ENCODE assay signal across 15 cellular contexts in the genomic region with DNA sequence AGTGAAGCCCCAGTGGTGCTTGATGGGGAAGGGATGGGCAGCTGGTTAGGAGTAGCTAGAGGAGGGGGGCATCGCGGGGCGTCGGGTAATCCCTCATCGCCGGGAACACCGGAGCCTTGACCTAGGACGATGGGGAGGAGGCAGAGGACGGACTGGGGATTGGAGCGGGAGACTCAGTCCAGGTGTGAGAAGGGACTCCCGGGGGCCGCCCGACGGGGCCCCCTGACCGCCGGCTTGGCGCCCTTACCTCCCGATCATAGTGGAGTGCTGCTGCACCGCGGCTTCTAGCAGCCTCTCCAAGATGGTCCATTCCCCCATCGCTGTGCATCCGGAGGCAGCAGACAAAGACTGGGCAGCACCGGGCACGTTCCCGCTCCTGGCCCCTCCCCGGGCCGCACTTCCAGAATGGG. TPM values are rescaled to one million over a fixed set of nuclear protein-coding genes. Genes with fewer than 3 reads are reported as not detected.
DNase-seq lines count a peak whose midpoint lies in the region; ATAC-seq and TF ChIP-seq lines count a peak whose summit lies in the region.
"Had no signal": no experiment of that assay in that cellular context is flagged by ENCODE, and none has a peak within 500 bp of the region (broad histone marks: within the 10 kb centered on the region; RNA-seq: fewer than 3 reads in every experiment).

No MANE protein-coding gene starts in this region.

- H3K27me3 Mint-ChIP-seq in CD8-positive, alpha-beta T cell (ENCODE audit: low read depth): peaks cover 63% of the 10 kb centered on the region
- H3K27me3 Mint-ChIP-seq in endodermal cell (ENCODE audit: insufficient read depth): peaks cover 80% of the 10 kb centered on the region
- H3K27me3 Mint-ChIP-seq in neural progenitor cell (ENCODE audit: insufficient read depth, low read depth): peaks cover 43% of the 10 kb centered on the region
- H3K27me3 Mint-ChIP-seq in activated T-helper 2 cell treated with anti-CD3 and anti-CD28 coated beads, Interferon-gamma antibody, Interleukin-2, Interleukin-4, amounts not matched to agents 10 μg/mL and 5 μg/mL and 100 μg/mL, durations not matched to agents 14 hours and 24 hours and 36 hours (ENCODE audit: low read depth): peaks cover 56% of the 10 kb centered on the region

- no peak for ATAC-seq in CD8-positive, alpha-beta T cell

- H3K27me3 ChIP-seq in CD8-positive, alpha-beta T cell (ENCODE audit: insufficient read depth, low read length): peaks cover 11% of the 10 kb centered on the region
- H3K27me3 ChIP-seq in HUES48 (ENCODE audit: control insufficient read depth, insufficient read depth, low read length) (peaks cover 56% of the 10 kb centered on the region), endodermal cell (ENCODE audit: control insufficient read depth, insufficient read depth, low read length, poor library complexity, severe bottlenecking) (peaks cover 95% of the 10 kb centered on the region), neural progenitor cell (peaks cover 97% of the 10 kb centered on the region)

- H3K79me2 ChIP-seq in neural progenitor cell (ENCODE audit: low read depth): no peaks in the 10 kb centered on the region

- no peaks in the 10 kb centered on the region for H3K36me3 Mint-ChIP-seq in CD8-positive, alpha-beta T cell
- H3K36me3 Mint-ChIP-seq in endodermal cell (ENCODE audit: low read depth): no peaks in the 10 kb centered on the region
- no peaks in the 10 kb centered on the region for H3K36me3 Mint-ChIP-seq in neural progenitor cell
- H3K36me3 Mint-ChIP-seq in activated T-helper 2 cell treated with anti-CD3 and anti-CD28 coated beads, Interferon-gamma antibody, Interleukin-2, Interleukin-4, amounts not matched to agents 10 μg/mL and 5 μg/mL and 100 μg/mL, durations not matched to agents 14 hours and 24 hours and 36 hours (ENCODE audit: low read depth): no peaks in the 10 kb centered on the region
- H3K36me3 Mint-ChIP-seq: CD4-positive, CD25-positive, alpha-beta regulatory T cell had no signal

- DNase-seq in CD8-positive, alpha-beta T cell: no peak
- DNase-seq in endodermal cell (peak; percentile 62), neural progenitor cell (ENCODE audit: low spot score) (peak; percentile 23), NCI-H2171 (lab: John Stamatoyannopoulos, UW) (no peak)
- DNase-seq in stimulated activated CD4-positive, alpha-beta T cell treated with anti-CD3 and anti-CD28 coated beads, Interleukin-1b, Interleukin-23, amount 100 ng/mL, for 48 hours: no peak
- no peak for DNase-seq in activated T-helper 2 cell treated with anti-CD3 and anti-CD28 coated beads, Interferon-gamma antibody, Interleukin-2, Interleukin-4, amounts not matched to agents 10 μg/mL and 5 μg/mL and 100 μg/mL, durations not matched to agents 14 hours and 24 hours and 36 hours (ENCODE audit: low spot score)
- DNase-seq: activated CD4-positive, CD25-positive, alpha-beta regulatory T cell treated with anti-CD3 and anti-CD28 coated beads, Interleukin-2, amount 50 U/mL, for 72 hours; amniotic stem cell; dermis blood vessel endothelial cell; GF-D8; Kasumi-1 had no signal

- H3K9ac ChIP-seq in HUES48 (ENCODE audit: low read depth, low read length): no peak overlapping the region
- H3K9ac ChIP-seq in endodermal cell (ENCODE audit: extremely low read depth, low read length, poor library complexity, severe bottlenecking): no peak overlapping the region
- H3K9ac ChIP-seq in neural progenitor cell: no peak overlapping the region

- TF ChIP-seq CTCF in CD8-positive, alpha-beta T cell (IDR thresholded peaks at IDR 0.05): no peak
- TF ChIP-seq CTCF in endodermal cell (conservative IDR thresholded peaks at IDR 0.05): no peak
- TF ChIP-seq CTCF in neural progenitor cell (IDR thresholded peaks at IDR 0.05): no peak

- 7 to 15% methylated on average over 4 to 27 of the region's 27 CpGs for WGBS in endodermal cell (ENCODE audit: insufficient coverage in 1 of 2, insufficient read length in 1 of 2), 2 experiments

- H3K9me3 ChIP-seq in CD8-positive, alpha-beta T cell (ENCODE audit: low read length): no peaks in the 10 kb centered on the region
- H3K9me3 ChIP-seq in HUES48 (ENCODE audit: control insufficient read depth, insufficient read depth, low read length) (no peaks in the 10 kb centered on the region), endodermal cell (ENCODE audit: control insufficient read depth, low read length) (no peaks in the 10 kb centered on the region), neural progenitor cell (ENCODE audit: low read depth) (no peaks in the 10 kb centered on the region)

- H3K27ac Mint-ChIP-seq in CD8-positive, alpha-beta T cell: no peak overlapping the region
- H3K27ac Mint-ChIP-seq in endodermal cell (no peak overlapping the region), neural progenitor cell (no peak overlapping the region)
- no peak overlapping the region for H3K27ac Mint-ChIP-seq in activated T-helper 2 cell treated with anti-CD3 and anti-CD28 coated beads, Interferon-gamma antibody, Interleukin-2, Interleukin-4, amounts not matched to agents 10 μg/mL and 5 μg/mL and 100 μg/mL, durations not matched to agents 14 hours and 24 hours and 36 hours
- H3K27ac Mint-ChIP-seq: CD4-positive, CD25-positive, alpha-beta regulatory T cell had no signal

- peaks cover 9% of the 10 kb centered on the region for H3F3A ChIP-seq in neural progenitor cell (ENCODE audit: low read depth)

- peak overlapping the region; percentile 88 for H3K4me2 ChIP-seq in neural progenitor cell

- H3K4me1 ChIP-seq in CD8-positive, alpha-beta T cell (ENCODE audit: insufficient read depth, low read length): no peaks in the 10 kb centered on the region
- H3K4me1 ChIP-seq in HUES48 (ENCODE audit: control insufficient read depth, insufficient read depth, low read length) (peaks cover 4% of the 10 kb centered on the region; the same call in 1 of the 2 replicates), endodermal cell (ENCODE audit: control insufficient read depth, insufficient read depth, low read length) (no peaks in the 10 kb centered on the region), neural progenitor cell (peaks cover 17% of the 10 kb centered on the region)

- CTCF ChIA-PET in CD8-positive, alpha-beta T cell (lab: Charles Lee): no interaction called here

- intact Hi-C loops in CD8-positive, alpha-beta T cell (cut with DNase I, micrococcal nuclease): loop anchor here in 1 of 2 experiments (5.0 kb wide), 1 partner anchor 877 kb away; no protein-coding TSS in a partner anchor
- intact Hi-C loops in activated T-helper 2 cell treated with anti-CD3 and anti-CD28 coated beads, Interferon-gamma antibody, Interleukin-2, Interleukin-4, amounts not matched to agents 10 μg/mL and 5 μg/mL and 100 μg/mL, durations not matched to agents 14 hours and 24 hours and 36 hours (cut with micrococcal nuclease): no loop called here

- no peak overlapping the region for H3K27ac ChIP-seq in CD8-positive, alpha-beta T cell (ENCODE audit: low read depth, low read length)
- H3K27ac ChIP-seq in HUES48 (ENCODE audit: low read depth, low read length): no peak overlapping the region
- no peak overlapping the region for H3K27ac ChIP-seq in endodermal cell (ENCODE audit: low read depth, low read length)
- H3K27ac ChIP-seq in neural progenitor cell: no peak overlapping the region
- H3K27ac ChIP-seq: HL-60 had no signal

- no peak overlapping the region for H3K4me3 ChIP-seq in CD8-positive, alpha-beta T cell (ENCODE audit: low read depth, low read length)
- H3K4me3 ChIP-seq in HUES48 (ENCODE audit: low read depth, low read length) (peak overlapping the region; percentile 58), endodermal cell (ENCODE audit: low read length) (peak overlapping the region; percentile 73), neural progenitor cell (peak overlapping the region; percentile 55)

- no peaks in the 10 kb centered on the region for H3K9me3 Mint-ChIP-seq in CD8-positive, alpha-beta T cell
- no peaks in the 10 kb centered on the region for H3K9me3 Mint-ChIP-seq in endodermal cell
- H3K9me3 Mint-ChIP-seq in neural progenitor cell: peaks cover 2% of the 10 kb centered on the region
- H3K9me3 Mint-ChIP-seq in activated T-helper 2 cell treated with anti-CD3 and anti-CD28 coated beads, Interferon-gamma antibody, Interleukin-2, Interleukin-4, amounts not matched to agents 10 μg/mL and 5 μg/mL and 100 μg/mL, durations not matched to agents 14 hours and 24 hours and 36 hours: no peaks in the 10 kb centered on the region
- H3K9me3 Mint-ChIP-seq: CD4-positive, CD25-positive, alpha-beta regulatory T cell had no signal

- peak overlapping the region; percentile 18 for H3K4me3 Mint-ChIP-seq in CD8-positive, alpha-beta T cell
- peak overlapping the region; percentile 54 for H3K4me3 Mint-ChIP-seq in endodermal cell
- peak overlapping the region; percentile 77 for H3K4me3 Mint-ChIP-seq in neural progenitor cell
- H3K4me3 Mint-ChIP-seq in activated T-helper 2 cell treated with anti-CD3 and anti-CD28 coated beads, Interferon-gamma antibody, Interleukin-2, Interleukin-4, amounts not matched to agents 10 μg/mL and 5 μg/mL and 100 μg/mL, durations not matched to agents 14 hours and 24 hours and 36 hours (ENCODE audit: low read depth): no peak overlapping the region

- POLR2A ChIA-PET in CD8-positive, alpha-beta T cell (lab: Charles Lee): no interaction called here

- peaks cover 6% of the 10 kb centered on the region for H3K4me1 Mint-ChIP-seq in CD8-positive, alpha-beta T cell (ENCODE audit: low read depth)
- peaks cover 3% of the 10 kb centered on the region for H3K4me1 Mint-ChIP-seq in endodermal cell
- H3K4me1 Mint-ChIP-seq in neural progenitor cell: peaks cover 14% of the 10 kb centered on the region
- no peaks in the 10 kb centered on the region for H3K4me1 Mint-ChIP-seq in activated T-helper 2 cell treated with anti-CD3 and anti-CD28 coated beads, Interferon-gamma antibody, Interleukin-2, Interleukin-4, amounts not matched to agents 10 μg/mL and 5 μg/mL and 100 μg/mL, durations not matched to agents 14 hours and 24 hours and 36 hours (ENCODE audit: low read depth)

- no peak overlapping the region for H2AFZ ChIP-seq in neural progenitor cell (replicated peaks)

- peaks cover 31% of the 10 kb centered on the region for H4K20me1 ChIP-seq in neural progenitor cell (ENCODE audit: low read depth)

- H3K36me3 ChIP-seq in CD8-positive, alpha-beta T cell (ENCODE audit: insufficient read depth, low read length): no peaks in the 10 kb centered on the region
- H3K36me3 ChIP-seq in HUES48 (ENCODE audit: control insufficient read depth, insufficient read depth, low read length): no peaks in the 10 kb centered on the region
- H3K36me3 ChIP-seq in endodermal cell (ENCODE audit: control insufficient read depth, insufficient read depth, low read length): no peaks in the 10 kb centered on the region
- no peaks in the 10 kb centered on the region for H3K36me3 ChIP-seq in neural progenitor cell

RNA-seq across cellular contexts. Expression of a gene that starts 0.6 kb away (rescaled TPM):
- not detected for total RNA-seq in CD8-positive, alpha-beta T cell
- total RNA-seq in endodermal cell (not detected), neural progenitor cell (ENCODE audit: low replicate concordance) (not detected in 2 replicates)
- polyA plus RNA-seq in endodermal cell (2013, experiment 1 of 2): 0.64 TPM
- 0.54 TPM for polyA plus RNA-seq in endodermal cell (2013, experiment 2 of 2)
- total RNA-seq in activated T-helper 2 cell treated with anti-CD3 and anti-CD28 coated beads, Interferon-gamma antibody, Interleukin-2, Interleukin-4, amounts not matched to agents 10 μg/mL and 5 μg/mL and 100 μg/mL, durations not matched to agents 14 hours and 24 hours and 36 hours: not detected in 2 replicates
- total RNA-seq: CD4-positive, CD25-positive, alpha-beta regulatory T cell; dermis blood vessel endothelial cell; OCI-LY7 had no signal
- polyA plus RNA-seq: CD4-positive, CD25-positive, alpha-beta regulatory T cell had no signal

RNA-seq across cellular contexts. Expression of a gene that starts 41.2 kb away (rescaled TPM):
- total RNA-seq in CD8-positive, alpha-beta T cell: not detected
- total RNA-seq in endodermal cell: 10 to 100 TPM; 42.5 to 58.2 TPM
- polyA plus RNA-seq in endodermal cell (2013, experiment 1 of 2): 97.7 TPM
- polyA plus RNA-seq in endodermal cell (2013, experiment 2 of 2): 99.3 TPM
- 3.8 and 3.9 TPM in 2 replicates for total RNA-seq in neural progenitor cell (ENCODE audit: low replicate concordance)
- not detected in 2 replicates for total RNA-seq in activated T-helper 2 cell treated with anti-CD3 and anti-CD28 coated beads, Interferon-gamma antibody, Interleukin-2, Interleukin-4, amounts not matched to agents 10 μg/mL and 5 μg/mL and 100 μg/mL, durations not matched to agents 14 hours and 24 hours and 36 hours
- total RNA-seq: CD4-positive, CD25-positive, alpha-beta regulatory T cell; dermis blood vessel endothelial cell; OCI-LY7 had no signal
- polyA plus RNA-seq: CD4-positive, CD25-positive, alpha-beta regulatory T cell had no signal

Comparison
In these comparisons a context has a peak if more than half of its experiments do, and no peak if none do; other contexts are left out.
1. DNase-seq: peak in endodermal cell (single experiment) and neural progenitor cell (single experiment); none in CD8-positive, alpha-beta T cell (0 of 7), stimulated activated CD4-positive, alpha-beta T cell treated with anti-CD3 and anti-CD28 coated beads, Interleukin-1b, Interleukin-23, amount 100 ng/mL, for 48 hours (single experiment), NCI-H2171 (single experiment) and activated T-helper 2 cell treated with anti-CD3 and anti-CD28 coated beads, Interferon-gamma antibody, Interleukin-2, Interleukin-4, amounts not matched to agents 10 μg/mL and 5 μg/mL and 100 μg/mL, durations not matched to agents 14 hours and 24 hours and 36 hours (single experiment).